ENCODE assay signal across 22 cellular contexts in the genomic region with DNA sequence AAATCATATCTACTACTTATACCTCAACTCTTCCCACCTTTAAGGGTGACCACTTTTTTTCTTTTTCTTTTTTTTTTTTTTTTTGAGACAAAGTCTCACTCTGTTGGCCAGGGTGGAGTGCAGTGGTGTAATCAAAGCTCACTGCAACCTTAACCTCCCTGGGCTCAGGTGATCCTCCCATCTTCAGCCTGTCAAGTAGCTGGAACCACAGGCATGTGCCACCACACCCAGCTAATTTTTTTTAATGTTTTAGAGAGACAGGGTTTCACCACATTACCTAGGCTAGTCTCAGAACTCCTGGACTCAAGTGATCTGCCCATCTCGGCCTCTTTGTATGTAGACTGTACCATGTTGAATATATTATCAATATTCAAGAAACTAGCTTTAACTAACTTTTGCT.
"Had no signal": no experiment of that assay in that cellular context is flagged by ENCODE, and none has a peak within 500 bp of the region (broad histone marks: within the 10 kb centered on the region; RNA-seq: fewer than 3 reads in every experiment).

No MANE protein-coding gene starts in this region.

- H3K9me3 ChIP-seq: esophagus muscularis mucosa, gastroesophageal sphincter, lower lobe of right lung, pancreas, suprapubic skin, thyroid gland had no signal

- H3K4me1 ChIP-seq: gastroesophageal sphincter, lower lobe of right lung, thyroid gland had no signal

- H3K27me3 ChIP-seq: dorsolateral prefrontal cortex, esophagus muscularis mucosa, gastroesophageal sphincter, pancreas, suprapubic skin, thyroid gland had no signal

- DNase-seq: cortex of kidney; dorsolateral prefrontal cortex; effector CD8-positive, alpha-beta T cell; glutamatergic neuron; islet precursor cell; lower lobe of right lung; mesenchymal stem cell; midbrain; occipital lobe; pancreas; right cardiac atrium; small intestine; stimulated activated CD4-positive, alpha-beta T cell treated with anti-CD3 and anti-CD28 coated beads, Interleukin-12 subunit alpha, Interleukin-12 subunit beta, amount 100 ng/mL, for 4 hours; stimulated activated naive CD8-positive, alpha-beta T cell treated with anti-CD3 and anti-CD28 coated beads, Interleukin-15, Interleukin-2, amounts not matched to agents 100 U/mL and 50 U/mL, for 24 hours; thyroid gland had no signal

- ATAC-seq: gastroesophageal sphincter; left lobe of liver; lower lobe of right lung; natural killer cell treated with Interleukin-12 subunit alpha and Interleukin-12 subunit beta and Interleukin-15 and Interleukin-18, amount 100 ng/mL, for 72 hours; pancreas; right cardiac atrium; stimulated activated naive CD8-positive, alpha-beta T cell treated with anti-CD3 and anti-CD28 coated beads, Interleukin-15, Interleukin-2, amounts not matched to agents 100 U/mL and 50 U/mL, for 24 hours had no signal

- H3K27me3 Mint-ChIP-seq: natural killer cell treated with Interleukin-12 subunit alpha and Interleukin-12 subunit beta and Interleukin-15 and Interleukin-18, amount 100 ng/mL, for 72 hours; progenitor cell of endocrine pancreas; type B pancreatic cell had no signal

- H3K4me3 Mint-ChIP-seq: natural killer cell treated with Interleukin-12 subunit alpha and Interleukin-12 subunit beta and Interleukin-15 and Interleukin-18, amount 100 ng/mL, for 72 hours; type B pancreatic cell had no signal

- H3K4me3 ChIP-seq: dorsolateral prefrontal cortex, esophagus muscularis mucosa, gastroesophageal sphincter, lower lobe of right lung, pancreas, suprapubic skin, thyroid gland had no signal

- H3K9me3 Mint-ChIP-seq: natural killer cell treated with Interleukin-12 subunit alpha and Interleukin-12 subunit beta and Interleukin-15 and Interleukin-18, amount 100 ng/mL, for 72 hours; type B pancreatic cell had no signal

- H3K27ac Mint-ChIP-seq: progenitor cell of endocrine pancreas, type B pancreatic cell had no signal

- H3K27ac ChIP-seq: dorsolateral prefrontal cortex, esophagus muscularis mucosa, gastroesophageal sphincter, lower lobe of right lung, pancreas, suprapubic skin, thyroid gland had no signal
